In the genomic region with DNA sequence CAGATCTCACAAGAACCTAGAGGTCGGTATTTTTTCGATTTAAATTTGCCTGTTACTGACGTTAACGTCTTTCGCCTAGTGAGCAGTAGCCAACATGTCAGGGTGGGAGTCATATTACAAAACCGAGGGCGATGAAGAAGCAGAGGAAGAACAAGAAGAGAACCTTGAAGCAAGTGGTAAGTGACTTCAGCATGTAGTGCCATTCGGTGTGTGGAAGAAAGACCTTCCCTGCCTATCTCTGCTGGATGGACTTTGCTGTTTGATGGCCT, we compare ENCODE assay signal across 8 cellular contexts. TPM values are rescaled to one million over a fixed set of nuclear protein-coding genes. Genes with fewer than 3 reads are reported as not detected.
DNase-seq lines count a peak whose midpoint lies in the region; ATAC-seq and TF ChIP-seq lines count a peak whose summit lies in the region.

No MANE protein-coding gene starts in this region.

- no peaks in the 10 kb centered on the region for H3K36me3 Mint-ChIP-seq in natural killer cell

- H3K27ac Mint-ChIP-seq in natural killer cell = peak overlapping the region; percentile 97 to 100

- ATAC-seq in natural killer cell = no peak
- ATAC-seq in GM18511 (IDR thresholded peaks at IDR 0.05; ENCODE audit: unreplicated experiment) = no peak
- no peak for ATAC-seq in GM18861 (IDR thresholded peaks at IDR 0.05; ENCODE audit: unreplicated experiment)
- no peak for ATAC-seq in GM21515 (IDR thresholded peaks at IDR 0.05; ENCODE audit: unreplicated experiment)

- H3K4me1 Mint-ChIP-seq in natural killer cell = peaks cover 21 to 23% of the 10 kb centered on the region in 2 donors

- peak overlapping the region in 58 of 59 donors; percentile 70 to 100 (median 96) for H3K27ac ChIP-seq in dorsolateral prefrontal cortex

- H3K27me3 Mint-ChIP-seq in natural killer cell (ENCODE audit: low read depth in 2 of 2) = no peaks in the 10 kb centered on the region

- H3K9me3 ChIP-seq in BE2C (no peaks in the 10 kb centered on the region), MG63 (no peaks in the 10 kb centered on the region)

- peak overlapping the region; percentile 100 for H3K4me3 Mint-ChIP-seq in natural killer cell

- H3K27me3 ChIP-seq in BE2C (no peaks in the 10 kb centered on the region), MG63 (no peaks in the 10 kb centered on the region), dorsolateral prefrontal cortex (no peaks in the 10 kb centered on the region)

- H3K36me3 ChIP-seq in BE2C (peaks cover 36% of the 10 kb centered on the region), MG63 (peaks cover 62% of the 10 kb centered on the region)

- DNase-seq in BE2C (no peak), MG63 (no peak), dorsolateral prefrontal cortex (no peak), natural killer cell (no peak), HuH-7.5 (ENCODE audit: low spot score) (no peak)

- TF ChIP-seq CTCF in BE2C (IDR thresholded peaks at IDR 0.05; ENCODE audit: low read depth, low read length) (no peak), dorsolateral prefrontal cortex (IDR thresholded peaks at IDR 0.05 in 54 of 56, conservative IDR thresholded peaks at IDR 0.05 in 2 of 56; ENCODE audit: low read depth in 1 of 56, partially characterized antibody in 56 of 56) (no peak), natural killer cell (IDR thresholded peaks at IDR 0.05) (no peak)

- no peaks in the 10 kb centered on the region for H3K4me1 ChIP-seq in BE2C

- peak overlapping the region; percentile 96 for H3K4me3 ChIP-seq in BE2C (ENCODE audit: low read depth, low read length)
- H3K4me3 ChIP-seq in MG63 = peak overlapping the region; percentile 94
- H3K4me3 ChIP-seq in dorsolateral prefrontal cortex = peak overlapping the region; percentile 75 to 100 (median 95)

- intact Hi-C loops in dorsolateral prefrontal cortex (cut with DNase I) = loop anchor here in 1 of 2 donors (1.0 kb wide), 1 partner anchor 32 kb away; no protein-coding TSS in a partner anchor
- intact Hi-C loops in natural killer cell (cut with micrococcal nuclease) = loop anchor here (1.0 kb wide), 3 partner anchors 33 to 78 kb away; a partner anchor contains a TSS

- H3K9me3 Mint-ChIP-seq in natural killer cell = no peaks in the 10 kb centered on the region

RNA-seq across cellular contexts. Expression of a gene that starts 0.8 kb away (rescaled TPM):
- polyA plus RNA-seq in BE2C (2012; ENCODE audit: insufficient read depth, insufficient read length, low read depth) = 422 TPM
- total RNA-seq in MG63 (2014; rRNA removed; shearing (Covaris generic); ENCODE audit: low replicate concordance) = 560 and 634 TPM in 2 replicates
- total RNA-seq in dorsolateral prefrontal cortex (100 to 1,000 TPM in 115 of 120 experiments, 10 to 100 TPM in 5; 83.9 to 180 (median 142) TPM), natural killer cell (100 to 1,000 TPM; 134 to 142 (median 140) TPM)

RNA-seq across cellular contexts. Expression of a gene that starts 1.0 kb away (rescaled TPM):
- 17.2 TPM for polyA plus RNA-seq in BE2C (2012; ENCODE audit: insufficient read depth, insufficient read length, low read depth)
- 14.4 and 27.6 TPM in 2 replicates for total RNA-seq in MG63 (2014; rRNA removed; shearing (Covaris generic); ENCODE audit: low replicate concordance)
- total RNA-seq in dorsolateral prefrontal cortex (10 to 100 TPM; 45.7 to 64.7 (median 55.1) TPM), natural killer cell (10 to 100 TPM; 15.0 to 22.2 (median 20.6) TPM)

RNA-seq across cellular contexts. Expression of a gene that starts 32.2 kb away (rescaled TPM):
- 22.3 TPM for polyA plus RNA-seq in BE2C (2012; ENCODE audit: insufficient read depth, insufficient read length, low read depth)
- total RNA-seq in MG63 (2014; rRNA removed; shearing (Covaris generic); ENCODE audit: low replicate concordance) = 36.1 and 37.4 TPM in 2 replicates
- 10 to 100 TPM; 29.3 to 80.7 (median 56.1) TPM for total RNA-seq in dorsolateral prefrontal cortex
- 10 to 100 TPM; 13.1 to 20.4 (median 16.4) TPM for total RNA-seq in natural killer cell
